In genomic region chr2:177243476-177243875, GRCh38 we compare ENCODE assay signal across 10 cellular contexts. TPM values are rescaled to one million over a fixed set of nuclear protein-coding genes. Genes with fewer than 3 reads are reported as not detected.
DNase-seq lines count a peak whose midpoint lies in the region; ATAC-seq, FAIRE-seq and TF ChIP-seq lines count a peak whose summit lies in the region.
"Had no signal": no experiment of that assay in that cellular context is flagged by ENCODE, and none has a peak within 500 bp of the region (broad histone marks: within the 10 kb centered on the region; RNA-seq: fewer than 3 reads in every experiment).

No MANE protein-coding gene starts in this region.

- no peak overlapping the region; the same call in 1 of the 2 replicates for H3K4me2 ChIP-seq in K562 (ENCODE audit: insufficient read depth, low read length)

- H3K27me3 ChIP-seq in K562 (ENCODE audit: control insufficient read depth in 2 of 2, insufficient read depth in 2 of 2, low read length in 2 of 2) = no peaks in the 10 kb centered on the region
- H3K27me3 ChIP-seq in muscle layer of colon (ENCODE audit: control insufficient read depth in 1 of 2, insufficient read depth in 2 of 2, low read length in 2 of 2) = no peaks in the 10 kb centered on the region

- H3K36me3 Mint-ChIP-seq in activated naive CD4-positive, alpha-beta T cell treated with anti-CD3 and anti-CD28 coated beads, Interleukin-2, amount 50 U/mL, for 24 hours = peaks cover 7% of the 10 kb centered on the region
- peaks cover 7% of the 10 kb centered on the region for H3K36me3 Mint-ChIP-seq in type B pancreatic cell

- no peak for DNase-seq in activated naive CD4-positive, alpha-beta T cell treated with Interleukin-2 at 50 U/mL for 16 hours
- DNase-seq in K562 (ENCODE audit: extremely low read depth in 1 of 4, low spot score in 3 of 4) (no peak), type B pancreatic cell (ENCODE audit: extremely low spot score, unreplicated experiment) (no peak), NCI-H524 treated with DMSO at 0.1 percent for 48 hours (lab: John Stamatoyannopoulos, UW) (no peak), NCI-H1105 treated with DMSO at 0.1 percent for 48 hours (lab: John Stamatoyannopoulos, UW) (no peak), globus pallidus (ENCODE audit: low spot score) (no peak)
- DNase-seq: effector CD8-positive, alpha-beta T cell; NCI-H2107 had no signal

- H3K4me1 Mint-ChIP-seq in activated naive CD4-positive, alpha-beta T cell treated with anti-CD3 and anti-CD28 coated beads, Interleukin-2, amount 50 U/mL, for 24 hours = peaks cover 90% of the 10 kb centered on the region
- peaks cover 53% of the 10 kb centered on the region for H3K4me1 Mint-ChIP-seq in type B pancreatic cell (ENCODE audit: unreplicated experiment)

- no peaks in the 10 kb centered on the region for H3K9me1 ChIP-seq in K562 (ENCODE audit: control insufficient read depth, insufficient read depth, low read length)

- in situ Hi-C loops in K562 (cut with MboI) = no loop called here

- peaks cover 25% of the 10 kb centered on the region for H4K20me1 ChIP-seq in K562 (replicated peaks; ENCODE audit: control insufficient read depth, insufficient read depth, low read length)

- H3K9me3 Mint-ChIP-seq in activated naive CD4-positive, alpha-beta T cell treated with anti-CD3 and anti-CD28 coated beads, Interleukin-2, amount 50 U/mL, for 24 hours = no peaks in the 10 kb centered on the region
- no peaks in the 10 kb centered on the region for H3K9me3 Mint-ChIP-seq in type B pancreatic cell

- H3K4me3 ChIP-seq in K562 (no peak overlapping the region), muscle layer of colon (ENCODE audit: low read depth in 1 of 2, low read length in 2 of 2) (peak overlapping the region in 1 of 2 donors; percentile 9)

- no peak overlapping the region for H2AFZ ChIP-seq in K562 (ENCODE audit: low read depth, low read length)

- TF ChIP-seq POLR2A in K562 (conservative IDR thresholded peaks at IDR 0.05) = no peak

- H3K4me1 ChIP-seq in K562 (replicated peaks in 1 of 2; ENCODE audit: control insufficient read depth in 2 of 2, insufficient read depth in 2 of 2, low read length in 2 of 2) = peaks cover 18 to 60% of the 10 kb centered on the region in 2 experiments
- peaks cover 81% of the 10 kb centered on the region for H3K4me1 ChIP-seq in muscle layer of colon (ENCODE audit: insufficient read depth, low read length)

- intact Hi-C loops in K562 (cut with micrococcal nuclease) = loop anchor here (2.0 kb wide), 2 partner anchors 19 to 31 kb away; partner anchors contain the start of gene HNRNPA3

- H3K4me3 Mint-ChIP-seq in activated naive CD4-positive, alpha-beta T cell treated with anti-CD3 and anti-CD28 coated beads, Interleukin-2, amount 50 U/mL, for 24 hours = peak overlapping the region; percentile 61
- H3K4me3 Mint-ChIP-seq in type B pancreatic cell = peak overlapping the region; percentile 23

- H3K27ac ChIP-seq in K562 (ENCODE audit: extremely low read depth, low read depth, low read length) (peak overlapping the region; percentile 78), muscle layer of colon (ENCODE audit: low read depth, low read length) (peak overlapping the region; percentile 89)

- TF ChIP-seq CTCF in K562 (IDR thresholded peaks at IDR 0.05 in 2 of 3, conservative IDR thresholded peaks at IDR 0.05 in 1 of 3; ENCODE audit: insufficient read depth in 2 of 3, low read depth in 1 of 3, low read length in 3 of 3) (no peak), type B pancreatic cell (conservative IDR thresholded peaks at IDR 0.05) (no peak)

- H3K27me3 Mint-ChIP-seq in activated naive CD4-positive, alpha-beta T cell treated with anti-CD3 and anti-CD28 coated beads, Interleukin-2, amount 50 U/mL, for 24 hours = no peaks in the 10 kb centered on the region
- no peaks in the 10 kb centered on the region for H3K27me3 Mint-ChIP-seq in type B pancreatic cell

- no peak for ATAC-seq in K562

- H3K9ac ChIP-seq in K562 (ENCODE audit: insufficient read depth in 1 of 2, low read depth in 2 of 2, low read length in 2 of 2) (peak overlapping the region in 1 of 2 experiments; percentile 52; a peak in 3 of 4 replicates), muscle layer of colon (ENCODE audit: low read length) (no peak overlapping the region)

- TF ChIP-seq RAD21 in K562 (CRISPR knock-in tag; conservative IDR thresholded peaks at IDR 0.05 in 1 of 2, IDR thresholded peaks at IDR 0.05 in 1 of 2) = no peak

- POLR2A ChIA-PET in K562 (lab: Yijun Ruan, JAX) = interaction anchor here (0.7 to 3.0 kb wide), 3 partner anchors 11 to 20 kb away, joined by 5 to 23 read pairs (median 6); no protein-coding TSS in a partner anchor

- CTCF ChIA-PET in K562 (lab: Yijun Ruan, JAX; ENCODE audit: low intra/inter-chr PET ratio) = no interaction called here

- FAIRE-seq in K562 (lab: Jason Lieb, UNC) = no peak

- peaks cover 98% of the 10 kb centered on the region for H3K79me2 ChIP-seq in K562 (ENCODE audit: control insufficient read depth, insufficient read depth, low read length)

- no peak for TF ChIP-seq EP300 in K562 (IDR thresholded peaks at IDR 0.05; ENCODE audit: low read length)

- H3K27ac Mint-ChIP-seq in activated naive CD4-positive, alpha-beta T cell treated with anti-CD3 and anti-CD28 coated beads, Interleukin-2, amount 50 U/mL, for 24 hours = peak overlapping the region; percentile 80
- peak overlapping the region; percentile 97 for H3K27ac Mint-ChIP-seq in type B pancreatic cell

- BruUV-seq in K562 (replicated peaks; lab: Mats Ljungman, UMichigan) = no TSS peak

- H3K36me3 ChIP-seq in K562 (ENCODE audit: control insufficient read depth, insufficient read depth, low read length) (peaks cover 37% of the 10 kb centered on the region; the same call in 2 of the 3 replicates), muscle layer of colon (ENCODE audit: insufficient read depth, low read length) (no peaks in the 10 kb centered on the region)

- H3K9me3 ChIP-seq in K562 (replicated peaks; ENCODE audit: control insufficient read depth, insufficient read depth, low read depth, low read length) (no peaks in the 10 kb centered on the region), muscle layer of colon (ENCODE audit: low read length) (no peaks in the 10 kb centered on the region)

TF ChIP-seq in K562, 482 proteins besides CTCF, POLR2A, EP300 and RAD21:
- TF ChIP-seq SMAD4 (CRISPR knock-in tag; conservative IDR thresholded peaks at IDR 0.05) (peak; percentile 42; the same call in 1 of the 2 replicates), PML (IDR thresholded peaks at IDR 0.05; ENCODE audit: low read length) (0 out of 2 replicates have a peak, but pooled peaks have one; percentile 29), RBM14 (IDR thresholded peaks at IDR 0.05; ENCODE audit: borderline replicate concordance, insufficient read depth, low read depth, low read length) (no peak)

RNA-seq across cellular contexts. Expression of gene NFE2L2, which starts 21.1 kb away (rescaled TPM):
- 61.8 and 169 TPM in 2 replicates for total RNA-seq in K562 (2011; cell fraction: chromatin; rRNA removed; ENCODE audit: low replicate concordance)
- total RNA-seq in K562 (2011; cell fraction: nucleolus; rRNA removed) = 36.7 and 42.6 TPM in 2 replicates
- total RNA-seq in K562 (2011; cell fraction: nucleoplasm; rRNA removed) = 59.8 and 96.6 TPM in 2 replicates
- total RNA-seq in K562 (2014; rRNA removed) (33.2 and 46.0 TPM in 2 replicates), K562 (2014; rRNA removed; fragmentation: Illumina TruSeq; extraction: Trizol) (59.3 and 72.0 TPM in 2 replicates), K562 (2015; rRNA removed; fragmentation: Illumina TruSeq; extraction: Trizol) (62.5 and 67.8 TPM in 2 replicates), K562 (2021) (60.8 and 64.8 TPM in 2 replicates), type B pancreatic cell (ENCODE audit: low replicate concordance) (74.7 and 95.0 TPM in 2 replicates)
- polyA plus RNA-seq in K562 (2011; rRNA removed) (93.2 and 120 TPM in 2 replicates), K562 (2014; fragmentation: Illumina TruSeq; extraction: Trizol) (91.0 and 100 TPM in 2 replicates), K562 (2014; fragmentation: Nextera tagmentation; extraction: Ambion mirVana) (10 to 100 TPM; 29.3 to 34.8 TPM), K562 (2014; rRNA removed) (54.9 and 56.3 TPM in 2 replicates)
- 58.4 and 68.0 TPM in 2 replicates for polyA plus RNA-seq in K562 (2011; cell fraction: cytosol; rRNA removed)
- 62.5 and 70.2 TPM in 2 replicates for polyA plus RNA-seq in K562 (2011; cell fraction: nucleus; rRNA removed)
- 42.7 and 78.6 TPM in 2 replicates for polyA plus RNA-seq in K562 (2012)
- polyA minus RNA-seq in K562 (2011; rRNA and poly(A)+ RNA removed) = 108 and 150 TPM in 2 replicates
- 40.0 and 70.1 TPM in 2 replicates for polyA minus RNA-seq in K562 (2011; cell fraction: cytosol; rRNA and poly(A)+ RNA removed)
- polyA minus RNA-seq in K562 (2011; cell fraction: nucleus; rRNA and poly(A)+ RNA removed) = 52.2 and 71.1 TPM in 2 replicates

RNA-seq across cellular contexts. Expression of gene HNRNPA3, which starts 30.9 kb away (rescaled TPM):
- 113 and 428 TPM in 2 replicates for total RNA-seq in K562 (2011; cell fraction: chromatin; rRNA removed; ENCODE audit: low replicate concordance)
- total RNA-seq in K562 (2011; cell fraction: nucleolus; rRNA removed) = 48.9 and 75.0 TPM in 2 replicates
- total RNA-seq in K562 (2011; cell fraction: nucleoplasm; rRNA removed) = 198 and 354 TPM in 2 replicates
- 72.8 and 79.5 TPM in 2 replicates for total RNA-seq in K562 (2014; rRNA removed)
- 130 and 151 TPM in 2 replicates for total RNA-seq in K562 (2014; rRNA removed; fragmentation: Illumina TruSeq; extraction: Trizol)
- 112 and 114 TPM in 2 replicates for total RNA-seq in K562 (2015; rRNA removed; fragmentation: Illumina TruSeq; extraction: Trizol)
- total RNA-seq in K562 (2021) = 249 and 272 TPM in 2 replicates
- 150 and 215 TPM in 2 replicates for polyA plus RNA-seq in K562 (2011; rRNA removed)
- 28.0 and 59.6 TPM in 2 replicates for polyA plus RNA-seq in K562 (2011; cell fraction: cytosol; rRNA removed)
- 96.2 and 150 TPM in 2 replicates for polyA plus RNA-seq in K562 (2011; cell fraction: nucleus; rRNA removed)
- 364 and 720 TPM in 2 replicates for polyA plus RNA-seq in K562 (2012)
- polyA plus RNA-seq in K562 (2014; fragmentation: Illumina TruSeq; extraction: Trizol) = 356 and 381 TPM in 2 replicates
- 100 to 1,000 TPM; 108 to 192 TPM for polyA plus RNA-seq in K562 (2014; fragmentation: Nextera tagmentation; extraction: Ambion mirVana)
- 381 and 428 TPM in 2 replicates for polyA plus RNA-seq in K562 (2014; rRNA removed)
- polyA minus RNA-seq in K562 (2011; rRNA and poly(A)+ RNA removed) = 97.6 and 107 TPM in 2 replicates
- polyA minus RNA-seq in K562 (2011; cell fraction: cytosol; rRNA and poly(A)+ RNA removed) = 69.7 and 76.8 TPM in 2 replicates
- 57.9 and 104 TPM in 2 replicates for polyA minus RNA-seq in K562 (2011; cell fraction: nucleus; rRNA and poly(A)+ RNA removed)
- 203 and 304 TPM in 2 replicates for total RNA-seq in type B pancreatic cell (ENCODE audit: low replicate concordance)
